12 cellular contexts compared by ENCODE assay signal in the genomic region with DNA sequence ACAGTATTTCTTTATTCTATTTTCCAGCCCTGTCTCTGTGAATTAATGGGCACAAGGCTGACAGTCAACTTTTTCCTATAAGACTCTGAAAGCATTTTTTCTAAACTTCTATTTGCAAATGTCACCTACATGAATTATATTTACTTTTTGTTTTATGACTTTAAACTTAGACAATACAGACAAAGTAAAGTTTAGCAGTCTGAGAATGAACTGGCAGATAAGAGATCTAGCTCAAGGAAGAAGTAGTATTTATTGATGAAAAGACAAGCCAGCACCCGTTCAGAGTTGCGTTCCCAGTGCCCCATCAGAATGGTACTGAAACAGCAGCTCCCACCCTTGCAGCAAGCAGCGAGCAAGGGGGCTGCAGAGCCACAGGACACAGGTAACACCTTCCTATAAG.
DNase-seq lines count a peak whose midpoint lies in the region; ATAC-seq and TF ChIP-seq lines count a peak whose summit lies in the region.
"Had no signal": no experiment of that assay in that cellular context is flagged by ENCODE, and none has a peak within 500 bp of the region (broad histone marks: within the 10 kb centered on the region; RNA-seq: fewer than 3 reads in every experiment).

No MANE protein-coding gene starts in this region.

- H3K4me3 ChIP-seq in mucosa of descending colon (no peak overlapping the region), psoas muscle (no peak overlapping the region), neural progenitor cell (no peak overlapping the region)
- H3K4me3 ChIP-seq: BLaER1 treated with 17β-estradiol and CSF1 and Interleukin-3, amounts not matched to agents 10 nM and 100 nM; HAP-1 had no signal

- peak; percentile 90 for ATAC-seq in mucosa of descending colon
- no peak for ATAC-seq in psoas muscle
- no peak for ATAC-seq in GM19395 (IDR thresholded peaks at IDR 0.05; ENCODE audit: unreplicated experiment)
- no peak for ATAC-seq in GM19351 (IDR thresholded peaks at IDR 0.05; ENCODE audit: unreplicated experiment)

- peaks cover 12% of the 10 kb centered on the region for H3K36me3 Mint-ChIP-seq in neural progenitor cell
- H3K36me3 Mint-ChIP-seq: CD4-positive, CD25-positive, alpha-beta regulatory T cell; IgD-negative memory B cell had no signal

- DNase-seq in mucosa of descending colon (peak in 2 of 3 donors; percentile 39 to 43), psoas muscle (no peak), neural progenitor cell (ENCODE audit: low spot score) (no peak), T-helper 1 cell (no peak)
- DNase-seq: ACHN; CD4-positive, CD25-positive, alpha-beta regulatory T cell had no signal

- no peak overlapping the region for H3K9ac ChIP-seq in neural progenitor cell
- H3K9ac ChIP-seq: BLaER1 treated with 17β-estradiol and CSF1 and Interleukin-3, amounts not matched to agents 10 nM and 100 nM had no signal

- no peaks in the 10 kb centered on the region for H3F3A ChIP-seq in neural progenitor cell (ENCODE audit: low read depth)

- no peak overlapping the region for H3K4me2 ChIP-seq in neural progenitor cell
- H3K4me2 ChIP-seq: BLaER1 treated with 17β-estradiol and CSF1 and Interleukin-3, amounts not matched to agents 10 nM and 100 nM had no signal

- TF ChIP-seq CTCF in VCaP (conservative IDR thresholded peaks at IDR 0.05) (no peak), mucosa of descending colon (IDR thresholded peaks at IDR 0.05) (no peak), psoas muscle (IDR thresholded peaks at IDR 0.05) (no peak), neural progenitor cell (IDR thresholded peaks at IDR 0.05) (no peak)

- H3K27me3 ChIP-seq in psoas muscle (ENCODE audit: insufficient read depth in 3 of 3, low read length in 2 of 3), result no peaks in the 10 kb centered on the region
- no peaks in the 10 kb centered on the region for H3K27me3 ChIP-seq in neural progenitor cell
- H3K27me3 ChIP-seq: BLaER1 treated with 17β-estradiol and CSF1 and Interleukin-3, amounts not matched to agents 10 nM and 100 nM had no signal

- no peak overlapping the region for H2AFZ ChIP-seq in neural progenitor cell (replicated peaks)

- WGBS in psoas muscle, 3 donors, result 81 to 90% (median 87%) methylated on average over 3 of the region's 3 CpGs

- H3K4me3 Mint-ChIP-seq in neural progenitor cell, result no peak overlapping the region
- H3K4me3 Mint-ChIP-seq: CD4-positive, CD25-positive, alpha-beta regulatory T cell; IgD-negative memory B cell had no signal

- H3K36me3 ChIP-seq in mucosa of descending colon (ENCODE audit: low read depth), result no peaks in the 10 kb centered on the region
- H3K36me3 ChIP-seq in psoas muscle (ENCODE audit: insufficient read depth in 1 of 2, low read depth in 1 of 2), result no peaks in the 10 kb centered on the region
- peaks cover 5% of the 10 kb centered on the region for H3K36me3 ChIP-seq in neural progenitor cell
- H3K36me3 ChIP-seq: BLaER1 treated with 17β-estradiol and CSF1 and Interleukin-3, amounts not matched to agents 10 nM and 100 nM; HAP-1 had no signal

- intact Hi-C loops in mucosa of descending colon (cut with DNase I, micrococcal nuclease) (no loop called here), psoas muscle (cut with DNase I) (loop anchor here in 1 of 2 donors (5.0 kb wide), 2 partner anchors 86 to 114 kb away; no protein-coding TSS in a partner anchor)

- H3K4me1 ChIP-seq in mucosa of descending colon (ENCODE audit: low read depth), result peaks cover 8% of the 10 kb centered on the region
- H3K4me1 ChIP-seq in psoas muscle, result peaks cover 22% of the 10 kb centered on the region
- no peaks in the 10 kb centered on the region for H3K4me1 ChIP-seq in neural progenitor cell

- H3K79me2 ChIP-seq in neural progenitor cell (ENCODE audit: low read depth), result no peaks in the 10 kb centered on the region

- H3K4me1 Mint-ChIP-seq in neural progenitor cell, result no peaks in the 10 kb centered on the region
- H3K4me1 Mint-ChIP-seq: CD4-positive, CD25-positive, alpha-beta regulatory T cell; IgD-negative memory B cell had no signal

- H3K9me3 Mint-ChIP-seq in neural progenitor cell, result peaks cover 4% of the 10 kb centered on the region

- peak overlapping the region; percentile 38 for H3K27ac ChIP-seq in VCaP
- H3K27ac ChIP-seq in psoas muscle, result peak overlapping the region; percentile 64
- no peak overlapping the region for H3K27ac ChIP-seq in neural progenitor cell
- H3K27ac ChIP-seq: BLaER1 treated with 17β-estradiol and CSF1 and Interleukin-3, amounts not matched to agents 10 nM and 100 nM had no signal

- H3K9me3 ChIP-seq in mucosa of descending colon, result no peaks in the 10 kb centered on the region
- H3K9me3 ChIP-seq in psoas muscle, result no peaks in the 10 kb centered on the region
- no peaks in the 10 kb centered on the region for H3K9me3 ChIP-seq in neural progenitor cell (ENCODE audit: low read depth)
- H3K9me3 ChIP-seq: HAP-1 had no signal

- no peaks in the 10 kb centered on the region for H3K27me3 Mint-ChIP-seq in neural progenitor cell (ENCODE audit: insufficient read depth, low read depth)
- H3K27me3 Mint-ChIP-seq: CD4-positive, CD25-positive, alpha-beta regulatory T cell had no signal

- no peaks in the 10 kb centered on the region for H4K20me1 ChIP-seq in neural progenitor cell (ENCODE audit: low read depth)
- H4K20me1 ChIP-seq: BLaER1 treated with 17β-estradiol and CSF1 and Interleukin-3, amounts not matched to agents 10 nM and 100 nM had no signal

- no peak overlapping the region for H3K27ac Mint-ChIP-seq in neural progenitor cell
- H3K27ac Mint-ChIP-seq: IgD-negative memory B cell had no signal

Comparison
In these comparisons a context has a peak if more than half of its experiments do, and no peak if none do; other contexts are left out.
1. DNase-seq: peak in mucosa of descending colon (2 of 3); none in psoas muscle (0 of 2), neural progenitor cell (single experiment) and T-helper 1 cell (0 of 5).